ENCODE assay signal across 8 cellular contexts in genomic region chr12:119902084-119902509, GRCh38. TPM values are rescaled to one million over a fixed set of nuclear protein-coding genes. Genes with fewer than 3 reads are reported as not detected.
DNase-seq lines count a peak whose midpoint lies in the region; ATAC-seq and TF ChIP-seq lines count a peak whose summit lies in the region.

No MANE protein-coding gene starts in this region.

- H3K9me3 Mint-ChIP-seq in activated T-cell treated with anti-CD3 and anti-CD28 coated beads, Interleukin-2, amount 50 U/mL, for 4 hours, result no peaks in the 10 kb centered on the region

- peaks cover 4% of the 10 kb centered on the region for H3K4me1 Mint-ChIP-seq in activated T-cell treated with anti-CD3 and anti-CD28 coated beads, Interleukin-2, amount 50 U/mL, for 4 hours (ENCODE audit: low read depth)

- H3K4me3 ChIP-seq in thoracic aorta, result no peak overlapping the region

- peak; percentile 81 for ATAC-seq in GM19455 (IDR thresholded peaks at IDR 0.05; ENCODE audit: unreplicated experiment)
- ATAC-seq in activated T-cell treated with anti-CD3 and anti-CD28 coated beads, Interleukin-2, amount 50 U/mL, for 4 hours, result peak; percentile 95 to 98
- ATAC-seq in thoracic aorta (ENCODE audit: insufficient number of reproducible peaks, low FRiP score, low read depth), result no peak

- TF ChIP-seq CTCF in thoracic aorta (IDR thresholded peaks at IDR 0.05), result peak; percentile 31

- no peaks in the 10 kb centered on the region for H3K36me3 ChIP-seq in thoracic aorta

- H3K9me3 ChIP-seq in thoracic aorta, result no peaks in the 10 kb centered on the region

- no peaks in the 10 kb centered on the region for H3K36me3 Mint-ChIP-seq in activated T-cell treated with anti-CD3 and anti-CD28 coated beads, Interleukin-2, amount 50 U/mL, for 4 hours (ENCODE audit: insufficient read depth)

- H3K4me3 Mint-ChIP-seq in activated T-cell treated with anti-CD3 and anti-CD28 coated beads, Interleukin-2, amount 50 U/mL, for 4 hours, result no peak overlapping the region

- H3K27me3 ChIP-seq in thoracic aorta (replicated peaks; ENCODE audit: insufficient read depth), result no peaks in the 10 kb centered on the region

- H3K27ac ChIP-seq in thoracic aorta, result no peak overlapping the region

- H3K4me1 ChIP-seq in thoracic aorta (ENCODE audit: control insufficient read depth in 1 of 2, low read depth in 2 of 2), result no peaks in the 10 kb centered on the region

- H3K27me3 Mint-ChIP-seq in activated T-cell treated with anti-CD3 and anti-CD28 coated beads, Interleukin-2, amount 50 U/mL, for 4 hours (ENCODE audit: low read depth), result no peaks in the 10 kb centered on the region

- DNase-seq in C1 segment of cervical spinal cord (lab: John Stamatoyannopoulos, UW) (peak in 9 of 14 donors; percentile 4 to 23 (median 10)), LoVo (ENCODE audit: low spot score) (peak; percentile 89), RPMI7951 (ENCODE audit: low read depth) (peak; percentile 68), fibroblast of peridontal ligament (ENCODE audit: extremely low read depth) (peak; percentile 83), occipital lobe (lab: John Stamatoyannopoulos, UW) (peak; percentile 38), thoracic aorta (ENCODE audit: low spot score) (no peak)
- peak; percentile 65 for DNase-seq in activated T-cell treated with anti-CD3 and anti-CD28 coated beads, Interleukin-2, amount 50 U/mL, for 4 hours

RNA-seq across cellular contexts. Expression of gene CIT, which starts 25.0 kb away (rescaled TPM):
- 35.6 and 36.0 TPM in 2 replicates for total RNA-seq in RPMI7951 (2014; rRNA removed; shearing (Covaris generic))
- total RNA-seq in activated T-cell treated with anti-CD3 and anti-CD28 coated beads, Interleukin-2, amount 50 U/mL, for 4 hours, result 1 to 10 TPM; 5.2 to 8.9 (median 5.3) TPM
- total RNA-seq in occipital lobe (13.3 TPM), thoracic aorta (1 to 10 TPM in 1 of 2 donors, under 1 TPM in 1; 0.95 to 2.3 TPM)
